In the genomic region with DNA sequence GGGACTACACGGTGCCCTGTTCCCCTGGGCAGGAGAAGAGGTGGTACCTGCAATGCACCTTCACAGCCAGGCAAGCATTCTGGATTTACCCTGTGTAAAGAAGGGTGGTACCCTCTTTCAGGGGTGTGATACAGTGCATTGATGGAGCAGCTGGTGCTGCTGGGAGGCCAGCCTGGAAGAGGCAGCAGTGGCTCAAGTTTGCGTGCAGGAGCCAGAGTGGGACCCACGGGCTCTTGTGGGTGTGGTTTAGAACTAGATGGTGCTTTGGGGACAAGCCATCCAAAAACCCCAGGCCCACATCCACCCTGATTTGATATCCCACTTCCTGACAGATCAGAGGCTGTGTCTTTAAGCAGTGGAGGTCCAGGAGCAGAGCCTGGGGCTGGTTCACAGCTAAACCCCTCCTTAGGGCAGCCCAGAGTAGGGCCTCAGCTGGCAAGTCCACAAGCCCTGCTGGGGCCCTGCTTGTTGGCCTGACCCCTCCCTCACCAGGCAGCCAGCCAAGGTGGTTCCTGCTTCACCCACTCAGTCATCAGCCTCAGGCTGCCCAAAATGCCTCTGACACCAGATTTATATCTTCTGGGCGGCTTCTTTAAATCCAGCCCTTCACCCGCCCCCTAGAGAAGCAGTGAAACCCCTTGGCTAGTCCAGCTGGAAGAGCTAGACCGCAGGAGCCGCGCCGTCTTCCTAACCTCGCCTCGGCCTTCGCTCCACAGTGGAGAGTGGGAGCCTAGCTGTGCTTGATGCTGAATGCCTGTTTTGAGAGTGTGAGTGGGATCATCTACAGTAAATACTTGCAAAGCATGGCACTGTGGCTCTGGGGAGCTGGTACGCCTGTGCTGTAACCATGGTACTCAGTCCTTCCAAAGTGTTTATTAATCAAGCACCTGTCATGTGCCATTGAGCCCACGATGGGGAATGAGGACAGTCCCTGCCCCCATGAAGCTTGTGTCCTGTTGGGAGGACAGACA, we compare ENCODE assay signal across 14 cellular contexts. TPM values are rescaled to one million over a fixed set of nuclear protein-coding genes. Genes with fewer than 3 reads are reported as not detected.
A peak's percentile ranks its signal among the peaks of the same experiment; 100 is the strongest.
DNase-seq lines count a peak whose midpoint lies in the region; ATAC-seq and TF ChIP-seq lines count a peak whose summit lies in the region.
"Had no signal": no experiment of that assay in that cellular context is flagged by ENCODE, and none has a peak within 500 bp of the region (broad histone marks: within the 10 kb centered on the region; RNA-seq: fewer than 3 reads in every experiment).

No MANE protein-coding gene starts in this region.

- peaks cover 3% of the 10 kb centered on the region for H3K36me3 Mint-ChIP-seq in T-helper 2 cell treated with Interferon-gamma antibody and Interleukin-4, amounts not matched to agents 5 μg/mL and 100 μg/mL, for 36 hours (ENCODE audit: low read depth)
- H3K36me3 Mint-ChIP-seq: neural progenitor cell, WTC11 had no signal

- H3K4ac ChIP-seq in trophoblast cell (ENCODE audit: low read depth, low read length), result no peak overlapping the region

- ATAC-seq in RWPE2 (ENCODE audit: low read depth), result peak; percentile 33
- ATAC-seq: CD8-positive, alpha-beta T cell; WTC11 had no signal

- H3K27me3 Mint-ChIP-seq in T-helper 2 cell treated with Interferon-gamma antibody and Interleukin-4, amounts not matched to agents 5 μg/mL and 100 μg/mL, for 36 hours (ENCODE audit: low read depth), result peaks cover 3% of the 10 kb centered on the region

- H2AFZ ChIP-seq in GM23248 (no peak overlapping the region), OCI-LY7 (ENCODE audit: low read length) (no peak overlapping the region), trophoblast cell (ENCODE audit: insufficient read depth, low read length, poor library complexity) (no peak overlapping the region)
- H2AFZ ChIP-seq: neural progenitor cell had no signal

- no peaks in the 10 kb centered on the region for H3K36me3 ChIP-seq in GM23248 (ENCODE audit: low read depth)
- H3K36me3 ChIP-seq in RWPE2 (ENCODE audit: low read depth), result no peaks in the 10 kb centered on the region
- no peaks in the 10 kb centered on the region for H3K36me3 ChIP-seq in OCI-LY7 (ENCODE audit: insufficient read depth, low read length)
- H3K36me3 ChIP-seq in trophoblast cell (ENCODE audit: control insufficient read depth in 1 of 2, insufficient read depth in 2 of 2, low read length in 2 of 2), result peaks cover 23 to 24% of the 10 kb centered on the region in 2 experiments
- H3K36me3 ChIP-seq: neural progenitor cell had no signal

- H3K9me3 ChIP-seq in GM23248 (ENCODE audit: low read depth) (no peaks in the 10 kb centered on the region), RWPE2 (ENCODE audit: severe bottlenecking) (no peaks in the 10 kb centered on the region), OCI-LY7 (ENCODE audit: low read length) (no peaks in the 10 kb centered on the region), trophoblast cell (ENCODE audit: insufficient read depth, low read depth, low read length) (peaks cover 6% of the 10 kb centered on the region)
- H3K9me3 ChIP-seq: suprapubic skin had no signal

- in situ Hi-C loops in GM23248 (cut with MboI), result no loop called here

- CTCF ChIA-PET in OCI-LY7 (lab: Charles Lee; ENCODE audit: unreplicated experiment), result no interaction called here

- H4K8ac ChIP-seq in trophoblast cell (ENCODE audit: low read depth, low read length), result no peak overlapping the region

- no peak for TF ChIP-seq CTCF in RWPE2 (IDR thresholded peaks at IDR 0.05; ENCODE audit: poor library complexity, severe bottlenecking)
- no peak for TF ChIP-seq CTCF in foreskin fibroblast (IDR thresholded peaks at IDR 0.05; ENCODE audit: low read depth, low read length)
- no peak for TF ChIP-seq CTCF in OCI-LY7 (conservative IDR thresholded peaks at IDR 0.05; ENCODE audit: low read length)

- H3F3A ChIP-seq in GM23248 (ENCODE audit: insufficient read depth), result peaks cover 13% of the 10 kb centered on the region

- H4K91ac ChIP-seq in trophoblast cell (ENCODE audit: low read depth, low read length), result no peak overlapping the region

- no peaks in the 10 kb centered on the region for H3K9me3 Mint-ChIP-seq in T-helper 2 cell treated with Interferon-gamma antibody and Interleukin-4, amounts not matched to agents 5 μg/mL and 100 μg/mL, for 36 hours
- H3K9me3 Mint-ChIP-seq: CD8-positive, alpha-beta T cell; neural progenitor cell; WTC11 had no signal

- BruUV-seq in OCI-LY7 (replicated peaks; lab: Mats Ljungman, UMichigan), result no TSS peak

- H3K27me3 ChIP-seq in GM23248 (replicated peaks; ENCODE audit: insufficient read depth) (no peaks in the 10 kb centered on the region), RWPE2 (ENCODE audit: insufficient read depth, poor library complexity, severe bottlenecking) (peaks cover 6% of the 10 kb centered on the region), trophoblast cell (ENCODE audit: insufficient read depth, low read length) (peaks cover 8% of the 10 kb centered on the region)

- no peak overlapping the region for H2AK5ac ChIP-seq in trophoblast cell (ENCODE audit: low read length)

- POLR2A ChIA-PET in OCI-LY7 (lab: Charles Lee), result no interaction called here

- no peak overlapping the region for H3K23ac ChIP-seq in trophoblast cell (ENCODE audit: low read length)

- no peak overlapping the region for H3K18ac ChIP-seq in trophoblast cell (ENCODE audit: low read length)

- no peak overlapping the region for H3K27ac Mint-ChIP-seq in T-helper 2 cell treated with Interferon-gamma antibody and Interleukin-4, amounts not matched to agents 5 μg/mL and 100 μg/mL, for 36 hours
- H3K27ac Mint-ChIP-seq: CD8-positive, alpha-beta T cell; neural progenitor cell; WTC11 had no signal

- no peak overlapping the region for H3K14ac ChIP-seq in trophoblast cell (ENCODE audit: low read length)

- H4K20me1 ChIP-seq in GM23248 (ENCODE audit: insufficient read depth), result no peaks in the 10 kb centered on the region
- no peaks in the 10 kb centered on the region for H4K20me1 ChIP-seq in OCI-LY7 (ENCODE audit: insufficient read depth, low read length)

- WGBS in GM23248 (ENCODE audit: low coverage in 1 of 2, low lambda C conversion rate in 2 of 2, missing lambda C conversion rate in 2 of 2), 2 experiments, result 18 to 20% methylated on average over 14 of the region's 14 CpGs
- no CpG with 5 or more reads among the region's 14 CpGs for WGBS in trophoblast cell (ENCODE audit: extremely low coverage, insufficient coverage, insufficient read length)

- H3K9ac ChIP-seq in GM23248, result peak overlapping the region; percentile 38
- H3K9ac ChIP-seq in trophoblast cell (ENCODE audit: low read length), result no peak overlapping the region
- H3K9ac ChIP-seq: neural progenitor cell had no signal

- H3K27ac ChIP-seq in GM23248 (no peak overlapping the region), RWPE2 (ENCODE audit: poor library complexity, severe bottlenecking) (no peak overlapping the region), OCI-LY7 (ENCODE audit: low read depth, low read length, poor library complexity, severe bottlenecking) (no peak overlapping the region), trophoblast cell (ENCODE audit: low read depth, low read length) (no peak overlapping the region)
- H3K27ac ChIP-seq: neural progenitor cell, suprapubic skin had no signal

- H3K9me2 ChIP-seq in GM23248 (ENCODE audit: insufficient read depth) (no peaks in the 10 kb centered on the region), OCI-LY7 (ENCODE audit: insufficient read depth, low read length) (no peaks in the 10 kb centered on the region)

- H2BK12ac ChIP-seq in trophoblast cell (ENCODE audit: low read length), result no peak overlapping the region

- no peak overlapping the region for H4K12ac ChIP-seq in trophoblast cell (ENCODE audit: low read depth, low read length)

- H3K4me1 ChIP-seq in GM23248 (ENCODE audit: insufficient read depth) (peaks cover 9% of the 10 kb centered on the region), RWPE2 (ENCODE audit: insufficient read depth, poor library complexity, severe bottlenecking) (no peaks in the 10 kb centered on the region), OCI-LY7 (ENCODE audit: insufficient read depth, low read length, poor library complexity, severe bottlenecking) (no peaks in the 10 kb centered on the region), trophoblast cell (ENCODE audit: control insufficient read depth in 1 of 2, insufficient read depth in 2 of 2, low read length in 2 of 2) (peaks cover 2 to 6% of the 10 kb centered on the region in 2 experiments)
- H3K4me1 ChIP-seq: neural progenitor cell had no signal

- H3K4me2 ChIP-seq in GM23248 (ENCODE audit: unreplicated experiment), result no peak overlapping the region
- no peak overlapping the region for H3K4me2 ChIP-seq in OCI-LY7 (ENCODE audit: low read length)
- no peak overlapping the region for H3K4me2 ChIP-seq in trophoblast cell (ENCODE audit: low read length)
- H3K4me2 ChIP-seq: neural progenitor cell had no signal

- H2BK5ac ChIP-seq in trophoblast cell (ENCODE audit: low read depth, low read length, poor library complexity), result no peak overlapping the region

- H3K4me3 Mint-ChIP-seq in T-helper 2 cell treated with Interferon-gamma antibody and Interleukin-4, amounts not matched to agents 5 μg/mL and 100 μg/mL, for 36 hours, result no peak overlapping the region
- H3K4me3 Mint-ChIP-seq: CD8-positive, alpha-beta T cell; neural progenitor cell; WTC11 had no signal

- no peaks in the 10 kb centered on the region for H3K4me1 Mint-ChIP-seq in T-helper 2 cell treated with Interferon-gamma antibody and Interleukin-4, amounts not matched to agents 5 μg/mL and 100 μg/mL, for 36 hours (ENCODE audit: low read depth)
- H3K4me1 Mint-ChIP-seq: neural progenitor cell, WTC11 had no signal

- H2BK120ac ChIP-seq in trophoblast cell (ENCODE audit: insufficient read depth, low read length, poor library complexity), result no peak overlapping the region

- H3K4me3 ChIP-seq in GM23248, result no peak overlapping the region
- H3K4me3 ChIP-seq in RWPE2 (ENCODE audit: severe bottlenecking), result no peak overlapping the region
- H3K4me3 ChIP-seq in foreskin fibroblast (ENCODE audit: low read depth in 1 of 2, low read length in 2 of 2), result no peak overlapping the region
- H3K4me3 ChIP-seq in OCI-LY7 (ENCODE audit: low read depth, low read length, poor library complexity, severe bottlenecking), result no peak overlapping the region
- H3K4me3 ChIP-seq in trophoblast cell (ENCODE audit: low read depth, low read length), result no peak overlapping the region
- H3K4me3 ChIP-seq: neural progenitor cell, suprapubic skin had no signal

- intact Hi-C loops in OCI-LY7 (cut with micrococcal nuclease; ENCODE audit: unreplicated experiment), result no loop called here

- peak; percentile 47 for DNase-seq in AG08395 (ENCODE audit: low spot score)
- DNase-seq in GM23248, result peak; percentile 67
- no peak for DNase-seq in RWPE2 (ENCODE audit: low spot score)
- DNase-seq in foreskin fibroblast, result peak; percentile 52 to 84
- DNase-seq in mucosa of gallbladder (ENCODE audit: low spot score), result no peak
- DNase-seq in OCI-LY7 (ENCODE audit: low spot score), result no peak
- no peak for DNase-seq in trophoblast cell
- DNase-seq in T-helper 2 cell treated with Interferon-gamma antibody and Interleukin-4, amounts not matched to agents 5 μg/mL and 100 μg/mL, for 36 hours (ENCODE audit: low spot score), result no peak
- DNase-seq: activated gamma-delta T cell treated with Interleukin-2 at 50 U/mL for 16 hours; CD8-positive, alpha-beta T cell; NCI-H524 treated with DMSO at 0.1 percent for 48 hours had no signal

- H3K79me2 ChIP-seq in GM23248 (ENCODE audit: insufficient read depth), result no peaks in the 10 kb centered on the region
- no peaks in the 10 kb centered on the region for H3K79me2 ChIP-seq in OCI-LY7 (ENCODE audit: insufficient read depth, low read depth, low read length)
- no peaks in the 10 kb centered on the region for H3K79me2 ChIP-seq in trophoblast cell (ENCODE audit: control insufficient read depth, insufficient read depth, low read length, poor library complexity)

- no peaks in the 10 kb centered on the region for H3K79me1 ChIP-seq in trophoblast cell (ENCODE audit: low read length)

RNA-seq across cellular contexts. Expression of gene ASIC3, which starts 1.4 kb away (rescaled TPM):
- total RNA-seq in GM23248 (2014; rRNA removed; shearing (Covaris generic)), result 1.1 TPM in 1 of 2 replicates, not detected in the other
- 0.26 TPM in 1 of 2 replicates, not detected in the other for polyA plus RNA-seq in GM23248 (2016; fragmentation: Nextera tagmentation; extraction: Ambion mirVana)
- 4.4 TPM for total RNA-seq in mucosa of gallbladder
- total RNA-seq in OCI-LY7 (2014; rRNA removed; shearing (Covaris generic)), result 3.3 and 7.9 TPM in 2 replicates
- total RNA-seq in OCI-LY7 (2022), result 14.8 and 22.3 TPM in 2 replicates
- polyA plus RNA-seq in trophoblast cell (2013), result 7.7 and 7.9 TPM in 2 replicates

RNA-seq across cellular contexts. Expression of gene CDK5, which starts 10.8 kb away (rescaled TPM):
- 16.2 and 27.7 TPM in 2 replicates for total RNA-seq in GM23248 (2014; rRNA removed; shearing (Covaris generic))
- 27.6 and 28.3 TPM in 2 replicates for polyA plus RNA-seq in GM23248 (2016; fragmentation: Nextera tagmentation; extraction: Ambion mirVana)
- total RNA-seq in mucosa of gallbladder (15.9 TPM), OCI-LY7 (2022) (23.1 and 23.7 TPM in 2 replicates)
- total RNA-seq in OCI-LY7 (2014; rRNA removed; shearing (Covaris generic)), result 30.9 and 35.2 TPM in 2 replicates
- 22.3 and 22.9 TPM in 2 replicates for polyA plus RNA-seq in trophoblast cell (2013)

RNA-seq across cellular contexts. Expression of gene SLC4A2, which starts 12.5 kb away (rescaled TPM):
- total RNA-seq in GM23248 (2014; rRNA removed; shearing (Covaris generic)), result 80.3 and 94.6 TPM in 2 replicates
- 59.4 and 61.2 TPM in 2 replicates for polyA plus RNA-seq in GM23248 (2016; fragmentation: Nextera tagmentation; extraction: Ambion mirVana)
- total RNA-seq in mucosa of gallbladder (193 TPM), OCI-LY7 (2022) (81.4 and 86.0 TPM in 2 replicates)
- 64.2 and 112 TPM in 2 replicates for total RNA-seq in OCI-LY7 (2014; rRNA removed; shearing (Covaris generic))
- polyA plus RNA-seq in trophoblast cell (2013), result 225 and 252 TPM in 2 replicates

RNA-seq across cellular contexts. Expression of gene ABCB8, which starts 18.6 kb away (rescaled TPM):
- total RNA-seq in GM23248 (2014; rRNA removed; shearing (Covaris generic)), result 31.6 and 32.2 TPM in 2 replicates
- polyA plus RNA-seq in GM23248 (2016; fragmentation: Nextera tagmentation; extraction: Ambion mirVana), result 28.5 and 29.6 TPM in 2 replicates
- total RNA-seq in mucosa of gallbladder, result 43.9 TPM
- 29.5 and 32.0 TPM in 2 replicates for total RNA-seq in OCI-LY7 (2014; rRNA removed; shearing (Covaris generic))
- total RNA-seq in OCI-LY7 (2022), result 63.9 and 64.7 TPM in 2 replicates
- 21.2 and 23.5 TPM in 2 replicates for polyA plus RNA-seq in trophoblast cell (2013)

RNA-seq across cellular contexts. Expression of gene ATG9B, which starts 22.6 kb away (rescaled TPM):
- total RNA-seq in GM23248 (2014; rRNA removed; shearing (Covaris generic)), result not detected in 2 replicates
- 0.79 and 0.81 TPM in 2 replicates for polyA plus RNA-seq in GM23248 (2016; fragmentation: Nextera tagmentation; extraction: Ambion mirVana)
- total RNA-seq in mucosa of gallbladder, result 1.2 TPM
- 0.18 and 1.1 TPM in 2 replicates for total RNA-seq in OCI-LY7 (2014; rRNA removed; shearing (Covaris generic))
- total RNA-seq in OCI-LY7 (2022), result 0.94 and 0.97 TPM in 2 replicates
- polyA plus RNA-seq in trophoblast cell (2013), result 27.9 and 32.3 TPM in 2 replicates

Comparison
In these comparisons a context has a peak if more than half of its experiments do, and no peak if none do; other contexts are left out.
1. DNase-seq: peak in AG08395 (single experiment), GM23248 (single experiment) and foreskin fibroblast (2 of 2); none in RWPE2 (single experiment), mucosa of gallbladder (single experiment), OCI-LY7 (single experiment), trophoblast cell (0 of 2) and T-helper 2 cell treated with Interferon-gamma antibody and Interleukin-4, amounts not matched to agents 5 μg/mL and 100 μg/mL, for 36 hours (single experiment).